In genomic region chr20:1808101-1808500, GRCh38 we compare ENCODE assay signal across 13 cellular contexts.
"Had no signal": no experiment of that assay in that cellular context is flagged by ENCODE, and none has a peak within 500 bp of the region (broad histone marks: within the 10 kb centered on the region; RNA-seq: fewer than 3 reads in every experiment).

No MANE protein-coding gene starts in this region.

- H3K27ac Mint-ChIP-seq: activated naive CD4-positive, alpha-beta T cell treated with anti-CD3 and anti-CD28 coated beads, Interleukin-2, amount 50 U/mL, for 72 hours; neural progenitor cell; T-helper 2 cell treated with Interferon-gamma antibody and Interleukin-4, amounts not matched to agents 5 μg/mL and 100 μg/mL, for 36 hours had no signal

- H3K9ac ChIP-seq: neural progenitor cell had no signal

- H3K9me3 ChIP-seq: heart left ventricle, testis had no signal

- DNase-seq: amniotic stem cell; brain microvascular endothelial cell; heart left ventricle; kidney; right cardiac atrium; stimulated activated CD4-positive, alpha-beta T cell treated with anti-CD3 and anti-CD28 coated beads, Interleukin-2, amount 100 ng/mL, for 24 hours; stimulated activated naive CD4-positive, alpha-beta T cell treated with Interleukin-2 at 50 U/mL for 16 hours; SW 1271; testis had no signal

- H3K27ac ChIP-seq: heart left ventricle, neural progenitor cell, testis had no signal

- H3K4me2 ChIP-seq: neural progenitor cell had no signal

- H3K36me3 Mint-ChIP-seq: activated naive CD4-positive, alpha-beta T cell treated with anti-CD3 and anti-CD28 coated beads, Interleukin-2, amount 50 U/mL, for 72 hours; neural progenitor cell had no signal

- H3K4me3 Mint-ChIP-seq: neural progenitor cell; T-helper 2 cell treated with Interferon-gamma antibody and Interleukin-4, amounts not matched to agents 5 μg/mL and 100 μg/mL, for 36 hours had no signal

- H2AFZ ChIP-seq: neural progenitor cell had no signal

- ATAC-seq: activated CD4-positive, CD25-positive, alpha-beta regulatory T cell treated with anti-CD3 and anti-CD28 coated beads, Interleukin-2, amount 50 U/mL, for 24 hours; heart left ventricle; right cardiac atrium had no signal

- H3K27me3 ChIP-seq: brain microvascular endothelial cell, heart left ventricle, testis had no signal

- H3K9me3 Mint-ChIP-seq: activated naive CD4-positive, alpha-beta T cell treated with anti-CD3 and anti-CD28 coated beads, Interleukin-2, amount 50 U/mL, for 72 hours; neural progenitor cell; T-helper 2 cell treated with Interferon-gamma antibody and Interleukin-4, amounts not matched to agents 5 μg/mL and 100 μg/mL, for 36 hours had no signal
